ENCODE assay signal across 13 cellular contexts in the genomic region with DNA sequence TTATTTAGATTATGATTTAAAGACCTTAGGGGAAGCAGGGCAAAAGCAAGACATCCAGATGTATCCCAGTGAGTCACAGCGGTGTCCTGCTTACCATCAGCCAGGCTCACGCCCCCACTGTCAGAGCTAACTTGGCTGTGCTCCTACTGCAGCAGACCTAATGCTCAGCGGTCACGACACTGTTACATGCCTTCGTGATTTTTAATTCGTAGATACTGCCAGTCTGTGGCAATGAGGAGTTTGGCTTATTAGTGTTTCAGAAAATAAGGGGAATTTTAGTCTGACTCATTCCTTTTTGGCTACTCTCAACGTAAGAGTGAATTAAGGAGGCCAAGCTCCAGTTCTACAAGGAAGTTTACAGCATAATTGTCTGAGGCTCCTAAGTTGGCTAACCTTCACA. TPM values are rescaled to one million over a fixed set of nuclear protein-coding genes. Genes with fewer than 3 reads are reported as not detected.
DNase-seq lines count a peak whose midpoint lies in the region; ATAC-seq, FAIRE-seq and TF ChIP-seq lines count a peak whose summit lies in the region.
"Had no signal": no experiment of that assay in that cellular context is flagged by ENCODE, and none has a peak within 500 bp of the region (broad histone marks: within the 10 kb centered on the region; RNA-seq: fewer than 3 reads in every experiment).

No MANE protein-coding gene starts in this region.

- no peaks in the 10 kb centered on the region for H3K4me1 Mint-ChIP-seq in activated T-cell treated with anti-CD3 and anti-CD28 coated beads, Interleukin-2, amount 50 U/mL, for 24 hours (ENCODE audit: low read depth)

- H3K27me3 ChIP-seq in BJ (ENCODE audit: control insufficient read depth, insufficient read depth, low read length) (no peaks in the 10 kb centered on the region), pancreas (no peaks in the 10 kb centered on the region), small intestine (ENCODE audit: control insufficient read depth in 2 of 2, insufficient read depth in 2 of 2, low read length in 2 of 2) (no peaks in the 10 kb centered on the region)

- DNase-seq in BJ (ENCODE audit: low read depth) (peak; percentile 98), RWPE1 (ENCODE audit: low spot score) (peak; percentile 50), fibroblast of pulmonary artery (ENCODE audit: low read depth) (peak; percentile 96), pancreas (peak in 2 of 6 donors; percentile 26 to 35), small intestine (no peak)
- no peak for DNase-seq in activated T-cell treated with anti-CD3 and anti-CD28 coated beads, Interleukin-2, amount 50 U/mL, for 24 hours
- no peak for DNase-seq in effector CD8-positive, alpha-beta T cell (lab: John Stamatoyannopoulos, UW)
- DNase-seq: activated gamma-delta T cell, DMS53, NCI-H748 treated with DMSO at 0.1 percent for 48 hours had no signal

- H3K27me3 Mint-ChIP-seq in activated T-cell treated with anti-CD3 and anti-CD28 coated beads, Interleukin-2, amount 50 U/mL, for 24 hours: peaks cover 13% of the 10 kb centered on the region

- H3K36me3 ChIP-seq in BJ (ENCODE audit: control insufficient read depth, insufficient read depth, low read length) (no peaks in the 10 kb centered on the region), pancreas (no peaks in the 10 kb centered on the region), small intestine (ENCODE audit: control insufficient read depth in 2 of 2, insufficient read depth in 2 of 2, low read length in 2 of 2) (no peaks in the 10 kb centered on the region)

- no peak overlapping the region for H3K4me3 Mint-ChIP-seq in activated T-cell treated with anti-CD3 and anti-CD28 coated beads, Interleukin-2, amount 50 U/mL, for 24 hours

- H3K36me3 Mint-ChIP-seq in activated T-cell treated with anti-CD3 and anti-CD28 coated beads, Interleukin-2, amount 50 U/mL, for 24 hours (ENCODE audit: low read depth): no peaks in the 10 kb centered on the region

- H3K4me3 ChIP-seq in BJ (ENCODE audit: low read depth, low read length): no peak overlapping the region
- no peak overlapping the region for H3K4me3 ChIP-seq in fibroblast of pulmonary artery (replicated peaks; ENCODE audit: low read depth, low read length)
- no peak overlapping the region for H3K4me3 ChIP-seq in pancreas
- no peak overlapping the region for H3K4me3 ChIP-seq in small intestine (ENCODE audit: low read depth in 1 of 2, low read length in 2 of 2)

- H3K27ac ChIP-seq in RWPE1: peak overlapping the region; percentile 55
- H3K27ac ChIP-seq in pancreas: no peak overlapping the region
- H3K27ac ChIP-seq in small intestine (ENCODE audit: low read depth in 1 of 2, low read length in 1 of 2): no peak overlapping the region

- no peak for TF ChIP-seq CTCF in BJ (IDR thresholded peaks at IDR 0.05; ENCODE audit: insufficient read depth, low read depth, low read length)
- TF ChIP-seq CTCF in RWPE1 (conservative IDR thresholded peaks at IDR 0.05; ENCODE audit: low read depth): no peak
- TF ChIP-seq CTCF in fibroblast of pulmonary artery (IDR thresholded peaks at IDR 0.05; ENCODE audit: low read length, missing control alignments): no peak
- no peak for TF ChIP-seq CTCF in pancreas (IDR thresholded peaks at IDR 0.05)

- no peaks in the 10 kb centered on the region for H3K9me3 Mint-ChIP-seq in activated T-cell treated with anti-CD3 and anti-CD28 coated beads, Interleukin-2, amount 50 U/mL, for 24 hours

- H3K4me1 ChIP-seq in pancreas (no peaks in the 10 kb centered on the region), small intestine (ENCODE audit: control insufficient read depth in 2 of 2, insufficient read depth in 1 of 2, low read depth in 1 of 2, low read length in 1 of 2) (no peaks in the 10 kb centered on the region)

- ATAC-seq in pancreas (peak in 3 of 4 donors; percentile 64 to 94 (median 89)), GM18502 (IDR thresholded peaks at IDR 0.05; ENCODE audit: poor library complexity, unreplicated experiment) (no peak)

- no peak overlapping the region for H3K27ac Mint-ChIP-seq in activated T-cell treated with anti-CD3 and anti-CD28 coated beads, Interleukin-2, amount 50 U/mL, for 24 hours

- H3K9me3 ChIP-seq in pancreas (no peaks in the 10 kb centered on the region), small intestine (ENCODE audit: control insufficient read depth, low read depth) (no peaks in the 10 kb centered on the region)

- CTCF ChIA-PET in BJ (lab: Yijun Ruan, JAX) (interaction anchor here (0.8 to 1.4 kb wide), 2 partner anchors 37 to 157 kb away, joined by 3 read pairs; no protein-coding TSS in a partner anchor), RWPE1 (lab: Yijun Ruan, JAX) (interaction anchor here (0.6 kb wide), 1 partner anchor 560 kb away, joined by 3 read pairs; no protein-coding TSS in a partner anchor)

- POLR2A ChIA-PET in BJ (lab: Charles Lee) (interaction anchor here (0.6 kb wide), 1 partner anchor 20 kb away, joined by 4 read pairs; no protein-coding TSS in a partner anchor), RWPE1 (lab: Yijun Ruan, JAX; ENCODE audit: low non-redundant PET) (no interaction called here)

- WGBS in pancreas, 2 donors: 62 to 73% methylated on average over 7 of the region's 7 CpGs
- 54 to 64% (median 62%) methylated on average over 7 of the region's 7 CpGs for WGBS in small intestine, 3 donors

- intact Hi-C loops in pancreas (cut with DNase I): no loop called here

- FAIRE-seq in pancreas (lab: Jason Lieb, UNC) (no peak), small intestine (lab: Jason Lieb, UNC) (no peak)
- FAIRE-seq: endothelial cell of umbilical vein, TTC549 had no signal

RNA-seq across cellular contexts. Expression of gene EFCAB6, which starts 22.7 kb away (rescaled TPM):
- polyA plus RNA-seq in BJ (2011; rRNA removed) (0.75 and 1.4 TPM in 2 replicates), pancreas (1 to 10 TPM; 1.7 to 3.2 TPM), small intestine (under 1 TPM in 1 of 3 donors, not detected in 2; 0.34 TPM)
- 0.52 and 0.67 TPM in 2 replicates for polyA minus RNA-seq in BJ (2011; rRNA and poly(A)+ RNA removed)
- 1 to 10 TPM; 1.6 to 3.4 (median 2.2) TPM for total RNA-seq in pancreas

Comparison
In these comparisons a context has a peak if more than half of its experiments do, and no peak if none do; other contexts are left out.
1. DNase-seq: peak in BJ (single experiment), RWPE1 (single experiment) and fibroblast of pulmonary artery (single experiment); none in small intestine (single experiment), activated T-cell treated with anti-CD3 and anti-CD28 coated beads, Interleukin-2, amount 50 U/mL, for 24 hours (single experiment) and effector CD8-positive, alpha-beta T cell (single experiment).